Comparison of ENCODE assay signal across 1 cellular context in the genomic region with DNA sequence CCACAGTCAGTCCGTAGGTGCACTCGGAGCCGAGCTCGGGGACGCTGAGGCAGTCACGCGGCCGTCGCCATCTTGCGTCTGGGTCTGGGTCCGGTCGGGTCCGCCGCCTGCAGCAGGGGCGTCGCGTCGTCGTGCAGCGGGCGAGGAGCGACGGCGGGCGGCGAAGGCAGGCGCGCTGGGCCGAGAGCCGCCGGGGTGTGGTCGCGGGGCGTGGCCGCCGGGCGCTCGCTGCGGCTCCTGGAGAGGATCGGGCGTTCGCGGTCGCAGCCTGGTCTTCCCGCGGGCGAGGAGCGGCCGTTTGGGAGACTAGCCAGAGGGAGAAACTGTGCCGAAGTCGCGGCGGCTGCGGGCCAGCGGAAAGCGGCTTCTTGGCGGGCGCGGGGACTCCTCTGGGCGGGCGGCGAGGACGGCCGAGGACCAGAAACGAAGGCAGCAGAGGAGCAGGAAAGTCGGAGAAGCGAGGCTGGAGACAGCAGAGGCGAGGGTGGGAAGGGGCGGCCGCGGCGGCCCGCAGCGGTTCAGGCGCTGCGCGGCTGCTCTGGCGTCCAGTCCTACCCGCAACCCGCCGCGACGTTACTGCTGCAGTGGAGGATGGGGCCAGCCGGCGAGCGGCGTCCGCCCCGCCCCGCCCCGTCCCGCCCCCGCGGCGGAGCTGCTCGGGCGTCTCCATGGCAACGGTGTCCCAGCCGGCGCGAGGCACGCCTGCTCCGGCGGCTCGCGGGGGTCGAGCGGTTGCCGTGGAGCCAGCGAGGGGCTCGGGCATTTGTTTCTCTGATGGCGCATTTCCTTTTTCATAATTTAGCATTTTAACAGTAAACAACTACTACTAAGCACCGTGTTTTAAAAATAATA.
A peak's percentile ranks its signal among the peaks of the same experiment; 100 is the strongest.
TF ChIP-seq lines count a peak whose summit lies in the region.

A gene with protein sequence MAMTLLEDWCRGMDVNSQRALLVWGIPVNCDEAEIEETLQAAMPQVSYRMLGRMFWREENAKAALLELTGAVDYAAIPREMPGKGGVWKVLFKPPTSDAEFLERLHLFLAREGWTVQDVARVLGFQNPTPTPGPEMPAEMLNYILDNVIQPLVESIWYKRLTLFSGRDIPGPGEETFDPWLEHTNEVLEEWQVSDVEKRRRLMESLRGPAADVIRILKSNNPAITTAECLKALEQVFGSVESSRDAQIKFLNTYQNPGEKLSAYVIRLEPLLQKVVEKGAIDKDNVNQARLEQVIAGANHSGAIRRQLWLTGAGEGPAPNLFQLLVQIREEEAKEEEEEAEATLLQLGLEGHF (minus strand): TSS at position 581 of the 852 bp plus-strand sequence. CDS start 745 bp downstream, outside the sequence.

TF ChIP-seq in endothelial cell of umbilical vein, 7 proteins besides CTCF, POLR2A, EP300 and RAD21 (continued from another document):
- no peak for TF ChIP-seq EZH2 (IDR thresholded peaks at IDR 0.05; ENCODE audit: borderline replicate concordance, low read depth, low read length, severe bottlenecking)
- TF ChIP-seq, protein P1, sequence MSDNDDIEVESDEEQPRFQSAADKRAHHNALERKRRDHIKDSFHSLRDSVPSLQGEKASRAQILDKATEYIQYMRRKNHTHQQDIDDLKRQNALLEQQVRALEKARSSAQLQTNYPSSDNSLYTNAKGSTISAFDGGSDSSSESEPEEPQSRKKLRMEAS (IDR thresholded peaks at IDR 0.05; ENCODE audit: insufficient read depth, insufficient read length): peak; percentile 44
